In genomic region chr14:22656945-22657711, GRCh38 we compare ENCODE assay signal across 14 cellular contexts. TPM values are rescaled to one million over a fixed set of nuclear protein-coding genes. Genes with fewer than 3 reads are reported as not detected.
DNase-seq lines count a peak whose midpoint lies in the region; TF ChIP-seq lines count a peak whose summit lies in the region.
"Had no signal": no experiment of that assay in that cellular context is flagged by ENCODE, and none has a peak within 500 bp of the region (broad histone marks: within the 10 kb centered on the region; RNA-seq: fewer than 3 reads in every experiment).

No MANE protein-coding gene starts in this region.

- H3K27ac ChIP-seq in muscle layer of duodenum (ENCODE audit: low read length), result peak overlapping the region; percentile 27
- H3K27ac ChIP-seq: gastrocnemius medialis had no signal

- H3K4me1 ChIP-seq in muscle layer of duodenum (ENCODE audit: control insufficient read depth in 1 of 2, insufficient read depth in 2 of 2, low read length in 2 of 2), result no peaks in the 10 kb centered on the region
- H3K4me1 ChIP-seq: gastrocnemius medialis had no signal

- TF ChIP-seq CTCF in epithelial cell of proximal tubule (conservative IDR thresholded peaks at IDR 0.05; ENCODE audit: low read depth, low read length) (no peak), GM20000 (IDR thresholded peaks at IDR 0.05; ENCODE audit: extremely low read depth, missing control alignments) (no peak)

- H3K27me3 ChIP-seq in muscle layer of duodenum (ENCODE audit: low read depth, low read length), result no peaks in the 10 kb centered on the region
- H3K27me3 ChIP-seq: gastrocnemius medialis had no signal

- H3K4me3 ChIP-seq in epithelial cell of proximal tubule (ENCODE audit: low read depth, low read length) (no peak overlapping the region), muscle layer of duodenum (ENCODE audit: low read depth in 1 of 2, low read length in 2 of 2) (no peak overlapping the region)
- H3K4me3 ChIP-seq: gastrocnemius medialis had no signal

- H3K36me3 ChIP-seq in muscle layer of duodenum (ENCODE audit: control insufficient read depth in 1 of 2, insufficient read depth in 2 of 2, low read length in 2 of 2), result no peaks in the 10 kb centered on the region
- H3K36me3 ChIP-seq: gastrocnemius medialis had no signal

- no peaks in the 10 kb centered on the region for H3K9me3 ChIP-seq in muscle layer of duodenum (ENCODE audit: control insufficient read depth in 1 of 2, low read length in 2 of 2)
- H3K9me3 ChIP-seq: gastrocnemius medialis had no signal

- DNase-seq in A172 (ENCODE audit: low spot score) (peak; percentile 19), NCI-H226 (peak; percentile 42), epithelial cell of proximal tubule (ENCODE audit: low read depth) (peak; percentile 88), HuH-7.5 (ENCODE audit: low spot score) (no peak), HT-29 (ENCODE audit: low spot score) (no peak), NCI-H2171 (lab: John Stamatoyannopoulos, UW) (no peak), GM20000 (ENCODE audit: low spot score) (no peak)
- DNase-seq: anterior cingulate cortex; gastrocnemius medialis; naive thymus-derived CD8-positive, alpha-beta T cell; NCI-H1930; stimulated activated naive CD8-positive, alpha-beta T cell treated with anti-CD3 and anti-CD28 coated beads, Interleukin-15, amount 100 ng/mL, for 72 hours had no signal

RNA-seq across cellular contexts. Expression of gene OR6J1, which starts 13.0 kb away (rescaled TPM):
- total RNA-seq in A172 (2014; rRNA removed; shearing (Covaris generic)), result not detected in 2 replicates
- total RNA-seq in epithelial cell of proximal tubule, result not detected in 2 replicates
- not detected in 2 replicates for total RNA-seq in HT-29 (2014; rRNA removed; shearing (Covaris generic))
- total RNA-seq: activated T-helper 1 cell treated with anti-CD3 and anti-CD28 coated beads, Interleukin-12 subunit alpha, Interleukin-12 subunit beta, Interleukin-2, Interleukin-4 antibody, amounts not matched to agents 30 ng/mL and 10 ng/mL and 1 ng/mL, durations not matched to agents 14 hours and 24 hours and 36 hours; gastrocnemius medialis; naive thymus-derived CD8-positive, alpha-beta T cell had no signal

RNA-seq across cellular contexts. Expression of gene ABHD4, which starts 59.0 kb away (rescaled TPM):
- 11.6 and 12.5 TPM in 2 replicates for total RNA-seq in A172 (2014; rRNA removed; shearing (Covaris generic))
- total RNA-seq in epithelial cell of proximal tubule, result 10.3 and 10.7 TPM in 2 replicates
- 6.1 and 8.4 TPM in 2 replicates for total RNA-seq in HT-29 (2014; rRNA removed; shearing (Covaris generic))

Comparison
In these comparisons a context has a peak if more than half of its experiments do, and no peak if none do; other contexts are left out.
1. DNase-seq: peak in A172 (single experiment), NCI-H226 (single experiment) and epithelial cell of proximal tubule (single experiment); none in HuH-7.5 (single experiment), HT-29 (single experiment), NCI-H2171 (single experiment) and GM20000 (single experiment).